In genomic region chr19:577439-578392, GRCh38 we compare ENCODE assay signal across 18 cellular contexts. TPM values are rescaled to one million over a fixed set of nuclear protein-coding genes. Genes with fewer than 3 reads are reported as not detected.
DNase-seq lines count a peak whose midpoint lies in the region; ATAC-seq lines count a peak whose summit lies in the region.
"Had no signal": no experiment of that assay in that cellular context is flagged by ENCODE, and none has a peak within 500 bp of the region (broad histone marks: within the 10 kb centered on the region; RNA-seq: fewer than 3 reads in every experiment).

No MANE protein-coding gene starts in this region.

- H3K4me1 Mint-ChIP-seq in stimulated activated naive CD8-positive, alpha-beta T cell treated with anti-CD3 and anti-CD28 coated beads, Interleukin-15, amount 100 ng/mL, for 72 hours = peaks cover 41% of the 10 kb centered on the region

- peak overlapping the region in 1 of 2 donors; percentile 85 for H3K27ac Mint-ChIP-seq in stimulated activated naive CD8-positive, alpha-beta T cell treated with anti-CD3 and anti-CD28 coated beads, Interleukin-15, amount 100 ng/mL, for 72 hours
- H3K27ac Mint-ChIP-seq: activated naive CD8-positive, alpha-beta T cell; activated T-cell treated with anti-CD3 and anti-CD28 coated beads, Interleukin-2, amount 50 U/mL, for 72 hours; CD8-positive, alpha-beta T cell; IgD-negative memory B cell had no signal

- peak; percentile 3 for ATAC-seq in stimulated activated naive CD8-positive, alpha-beta T cell treated with anti-CD3 and anti-CD28 coated beads, Interleukin-15, amount 100 ng/mL, for 72 hours
- ATAC-seq in stimulated activated naive CD8-positive, alpha-beta T cell treated with anti-CD3 and anti-CD28 coated beads, Interleukin-15, Interleukin-2, amounts not matched to agents 100 U/mL and 50 U/mL, for 24 hours = no peak
- ATAC-seq in right cardiac atrium = no peak
- ATAC-seq: activated CD8-positive, alpha-beta T cell treated with anti-CD3 and anti-CD28 coated beads, Interleukin-2, amount 10 ng/mL, durations not matched to agents 7 days and 5 days; activated T-cell treated with anti-CD3 and anti-CD28 coated beads, Interleukin-2, amount 50 U/mL, for 72 hours; CD8-positive, alpha-beta T cell; esophagus mucosa had no signal

- no peaks in the 10 kb centered on the region for H3K27me3 ChIP-seq in right cardiac atrium (ENCODE audit: control insufficient read depth, insufficient read depth)
- H3K27me3 ChIP-seq: Peyer's patch had no signal

- no peaks in the 10 kb centered on the region for H3K27me3 Mint-ChIP-seq in stimulated activated naive CD8-positive, alpha-beta T cell treated with anti-CD3 and anti-CD28 coated beads, Interleukin-15, amount 100 ng/mL, for 72 hours
- H3K27me3 Mint-ChIP-seq: activated naive CD8-positive, alpha-beta T cell; brain had no signal

- intact Hi-C loops in right cardiac atrium (cut with DNase I) = no loop called here

- H3K4me3 ChIP-seq in right cardiac atrium (ENCODE audit: low read length) = no peak overlapping the region
- H3K4me3 ChIP-seq: Peyer's patch had no signal

- DNase-seq in stimulated activated naive CD8-positive, alpha-beta T cell treated with anti-CD3 and anti-CD28 coated beads, Interleukin-15, amount 100 ng/mL, for 72 hours = no peak
- no peak for DNase-seq in stimulated activated naive CD8-positive, alpha-beta T cell treated with anti-CD3 and anti-CD28 coated beads, Interleukin-15, Interleukin-2, amounts not matched to agents 100 U/mL and 50 U/mL, for 24 hours
- DNase-seq in right cardiac atrium (peak in 1 of 3 donors; percentile 61), NCI-H2227 (lab: John Stamatoyannopoulos, UW; ENCODE audit: unreplicated experiment) (no peak)
- DNase-seq in stimulated activated CD4-positive, alpha-beta T cell treated with anti-CD3 and anti-CD28 coated beads, Interleukin-15, amount 100 ng/mL, for 24 hours = no peak
- DNase-seq: activated CD8-positive, alpha-beta T cell treated with anti-CD3 and anti-CD28 coated beads, Interleukin-2, amount 10 ng/mL, durations not matched to agents 7 days and 5 days; activated T-cell treated with anti-CD3 and anti-CD28 coated beads, Interleukin-2, amount 50 U/mL, for 72 hours; CD8-positive, alpha-beta T cell; DMS79 treated with DMSO at 0.1 percent for 48 hours; glutamatergic neuron; NCI-H82; Peyer's patch; retina had no signal

- 79% methylated on average over 66 of the region's 66 CpGs for WGBS in right cardiac atrium

- no peak overlapping the region for H3K4me3 Mint-ChIP-seq in stimulated activated naive CD8-positive, alpha-beta T cell treated with anti-CD3 and anti-CD28 coated beads, Interleukin-15, amount 100 ng/mL, for 72 hours
- H3K4me3 Mint-ChIP-seq: activated CD8-positive, alpha-beta T cell treated with anti-CD3 and anti-CD28 coated beads, Interleukin-2, amount 10 ng/mL, durations not matched to agents 7 days and 5 days; activated naive CD8-positive, alpha-beta T cell; activated T-cell treated with anti-CD3 and anti-CD28 coated beads, Interleukin-2, amount 50 U/mL, for 72 hours; CD8-positive, alpha-beta T cell had no signal

- H3K9me3 Mint-ChIP-seq in stimulated activated naive CD8-positive, alpha-beta T cell treated with anti-CD3 and anti-CD28 coated beads, Interleukin-15, amount 100 ng/mL, for 72 hours = no peaks in the 10 kb centered on the region
- H3K9me3 Mint-ChIP-seq: activated T-cell treated with anti-CD3 and anti-CD28 coated beads, Interleukin-2, amount 50 U/mL, for 72 hours; CD8-positive, alpha-beta T cell; IgD-negative memory B cell had no signal

- peaks cover 2% of the 10 kb centered on the region for H3K4me1 ChIP-seq in right cardiac atrium (ENCODE audit: control insufficient read depth, insufficient read depth, low read length)

- no peaks in the 10 kb centered on the region for H3K9me3 ChIP-seq in right cardiac atrium (ENCODE audit: control insufficient read depth, low read length)
- H3K9me3 ChIP-seq: Peyer's patch had no signal

- peak overlapping the region; percentile 26 for H3K27ac ChIP-seq in right cardiac atrium (ENCODE audit: low read length)
- peak overlapping the region; percentile 27 for H3K27ac ChIP-seq in temporal lobe (ENCODE audit: low read depth, low read length)
- H3K27ac ChIP-seq: Peyer's patch had no signal

RNA-seq across cellular contexts. Expression of gene BSG, which starts 5.3 kb away (rescaled TPM):
- total RNA-seq in right cardiac atrium (1,000 to 10,000 TPM; 1,142 to 1,510 (median 1,274) TPM), temporal lobe (91.2 TPM)
- 1,705 TPM for polyA plus RNA-seq in right cardiac atrium

RNA-seq across cellular contexts. Expression of gene HCN2, which starts 12.0 kb away (rescaled TPM):
- total RNA-seq in right cardiac atrium (10 to 100 TPM; 15.8 to 24.7 (median 21.7) TPM), temporal lobe (9.1 TPM)
- 19.3 TPM for polyA plus RNA-seq in right cardiac atrium
- total RNA-seq: Peyer's patch had no signal
- polyA plus RNA-seq: IgD-negative memory B cell had no signal

RNA-seq across cellular contexts. Expression of gene GZMM, which starts 33.9 kb away (rescaled TPM):
- under 1 TPM in 2 of 4 donors, not detected in 2; 0.26 to 0.32 TPM for total RNA-seq in right cardiac atrium
- polyA plus RNA-seq in right cardiac atrium = 0.43 TPM
- total RNA-seq in temporal lobe = not detected
- total RNA-seq: esophagus mucosa had no signal

RNA-seq across cellular contexts. Expression of gene CDC34, which starts 46.2 kb away (rescaled TPM):
- total RNA-seq in right cardiac atrium (10 to 100 TPM; 66.8 to 78.4 (median 74.3) TPM), temporal lobe (36.4 TPM)
- polyA plus RNA-seq in right cardiac atrium = 95.8 TPM

RNA-seq across cellular contexts. Expression of gene POLRMT, which starts 55.6 kb away (rescaled TPM):
- total RNA-seq in right cardiac atrium = 10 to 100 TPM; 36.1 to 46.4 (median 45.1) TPM
- polyA plus RNA-seq in right cardiac atrium = 36.8 TPM
- total RNA-seq in temporal lobe = 11.3 TPM

Comparison
In these comparisons a context has a peak if more than half of its experiments do, and no peak if none do; other contexts are left out.
1. RNA of gene BSG, which starts 5.3 kb away (total RNA-seq): 1,142 to 1,510 TPM in right cardiac atrium; 91.2 TPM in temporal lobe (single experiment); every median in the first group is over 10 times any median in the second.